In the genomic region with DNA sequence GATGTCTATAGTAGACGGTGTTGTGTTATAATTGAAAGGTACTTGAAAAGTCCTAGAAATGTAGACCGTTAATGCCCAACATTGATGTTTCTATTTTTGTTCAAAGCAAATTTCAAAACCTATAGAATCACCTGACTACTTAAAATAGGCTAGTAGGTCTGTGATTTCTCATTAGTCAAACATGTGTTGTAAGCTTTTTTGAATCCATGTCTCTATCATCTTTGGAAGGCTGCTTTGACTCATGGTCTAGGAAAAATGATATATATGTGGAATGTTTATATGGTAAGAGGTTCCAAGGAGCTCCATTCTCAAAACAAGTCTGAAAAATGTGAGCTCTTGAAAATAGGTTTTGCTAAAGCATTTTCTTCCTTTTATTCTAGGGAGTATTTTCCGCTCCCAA, we compare ENCODE assay signal across 17 cellular contexts.
DNase-seq lines count a peak whose midpoint lies in the region; ATAC-seq and TF ChIP-seq lines count a peak whose summit lies in the region.
"Had no signal": no experiment of that assay in that cellular context is flagged by ENCODE, and none has a peak within 500 bp of the region (broad histone marks: within the 10 kb centered on the region; RNA-seq: fewer than 3 reads in every experiment).

No MANE protein-coding gene starts in this region.

- POLR2A ChIA-PET in SK-N-SH (lab: Yijun Ruan, JAX) = no interaction called here

- intact Hi-C loops in tibial artery (cut with DNase I; ENCODE audit: low total_unique reads) = no loop called here

- peaks cover 0 to 13% of the 10 kb centered on the region in 2 experiments; a peak in 2 of 4 replicates for H3K4me1 ChIP-seq in SK-N-SH (ENCODE audit: control insufficient read depth in 1 of 2, insufficient read depth in 2 of 2, low read depth in 1 of 2, low read length in 1 of 2)
- peaks cover 0 to 93% (median 18%) of the 10 kb centered on the region in 4 donors for H3K4me1 ChIP-seq in tibial artery

- no peaks in the 10 kb centered on the region for H3K9me2 ChIP-seq in SK-N-SH

- no peak overlapping the region for H3K4me3 ChIP-seq in SK-N-SH (ENCODE audit: low read depth in 2 of 2, low read length in 1 of 2)
- H3K4me3 ChIP-seq in tibial artery = no peak overlapping the region
- no peak overlapping the region for H3K4me3 ChIP-seq in H7 (ENCODE audit: insufficient read depth, low read depth, low read length)
- H3K4me3 ChIP-seq: GM12878, GM23338 had no signal

- H4K20me1 ChIP-seq in SK-N-SH (ENCODE audit: insufficient read depth) = no peaks in the 10 kb centered on the region; the same call in 1 of the 2 replicates

- no peak for DNase-seq in SK-N-SH
- peak; percentile 70 for DNase-seq in fibroblast of peridontal ligament (ENCODE audit: extremely low read depth)
- DNase-seq in tibial artery = no peak
- no peak for DNase-seq in H7
- DNase-seq: COR-L47, DMS153, Kasumi-1, NCI-H1436 treated with DMSO at 0.1 percent for 48 hours, NCI-H2081 treated with DMSO at 0.1 percent for 48 hours, NCI-H345, NCI-H526 treated with DMSO at 0.1 percent for 48 hours had no signal

- TF ChIP-seq RAD21 in SK-N-SH (IDR thresholded peaks at IDR 0.05; ENCODE audit: low read length) = no peak

- H3K36me3 ChIP-seq in SK-N-SH (replicated peaks in 1 of 2; ENCODE audit: control insufficient read depth in 1 of 2, insufficient read depth in 2 of 2, low read length in 1 of 2) (peaks cover 0 to 16% of the 10 kb centered on the region in 2 experiments), tibial artery (peaks cover 4 to 24% (median 22%) of the 10 kb centered on the region in 3 donors), H7 (replicated peaks; ENCODE audit: control insufficient read depth, insufficient read depth, low read length) (0 out of 2 replicates have a peak, but pooled peaks cover 1% of the 10 kb centered on the region)

- TF ChIP-seq CTCF in SK-N-SH (IDR thresholded peaks at IDR 0.05) (no peak), VCaP (conservative IDR thresholded peaks at IDR 0.05) (no peak), tibial artery (IDR thresholded peaks at IDR 0.05) (no peak)

- WGBS in SK-N-SH (ENCODE audit: low lambda C conversion rate) = 81% methylated on average over 3 of the region's 3 CpGs

- no peak for TF ChIP-seq EP300 in SK-N-SH (IDR thresholded peaks at IDR 0.05; ENCODE audit: borderline replicate concordance in 1 of 2, low read depth in 1 of 2, low read length in 1 of 2)

- no peak overlapping the region for H3K27ac ChIP-seq in SK-N-SH (ENCODE audit: low read depth in 2 of 2, low read length in 1 of 2)
- peak overlapping the region; percentile 53; the same call in 1 of the 2 replicates for H3K27ac ChIP-seq in VCaP
- peak overlapping the region; percentile 10 to 19 for H3K27ac ChIP-seq in tibial artery

- H3K4me2 ChIP-seq in SK-N-SH = no peak overlapping the region
- H3K4me2 ChIP-seq: GM23338 had no signal

- H3K9ac ChIP-seq in SK-N-SH = no peak overlapping the region

- no peak overlapping the region for H2AFZ ChIP-seq in SK-N-SH (ENCODE audit: low read depth)
- H2AFZ ChIP-seq: GM23338 had no signal

- H3K9me3 ChIP-seq in SK-N-SH (no peaks in the 10 kb centered on the region), tibial artery (no peaks in the 10 kb centered on the region)

- no peaks in the 10 kb centered on the region for H3K27me3 ChIP-seq in SK-N-SH (ENCODE audit: insufficient read depth)
- no peaks in the 10 kb centered on the region for H3K27me3 ChIP-seq in tibial artery
- no peaks in the 10 kb centered on the region for H3K27me3 ChIP-seq in H7 (ENCODE audit: control insufficient read depth, insufficient read depth, low read length)

- H3K79me2 ChIP-seq in SK-N-SH (ENCODE audit: insufficient read depth) = peaks cover 58% of the 10 kb centered on the region; the same call in 1 of the 2 replicates

- ATAC-seq in SK-N-SH treated with all-trans-retinoic acid at 6 μM for 48 hours (no peak), GM21390 (IDR thresholded peaks at IDR 0.05; ENCODE audit: unreplicated experiment) (no peak), HG03571 (IDR thresholded peaks at IDR 0.05; ENCODE audit: unreplicated experiment) (no peak)
- ATAC-seq: GM12878, GM23338 had no signal

- peaks cover 11% of the 10 kb centered on the region for H3F3A ChIP-seq in SK-N-SH (replicated peaks; ENCODE audit: insufficient read depth)

- CTCF ChIA-PET in SK-N-SH (lab: Yijun Ruan, JAX) = interaction anchor here (1.5 kb wide), 1 partner anchor 789 kb away, joined by 5 read pairs; no protein-coding TSS in a partner anchor

TF ChIP-seq in SK-N-SH, 30 proteins besides CTCF, POLR2A, EP300 and RAD21:
- TF ChIP-seq RCOR1 (IDR thresholded peaks at IDR 0.05; ENCODE audit: low read length) (no peak), RFX5 (IDR thresholded peaks at IDR 0.05; ENCODE audit: low read length) (no peak), GATA2 (CRISPR knock-in tag; IDR thresholded peaks at IDR 0.05) (no peak), MEF2A (IDR thresholded peaks at IDR 0.05; ENCODE audit: borderline replicate concordance, low read depth) (no peak)
- TF ChIP-seq, protein P1, sequence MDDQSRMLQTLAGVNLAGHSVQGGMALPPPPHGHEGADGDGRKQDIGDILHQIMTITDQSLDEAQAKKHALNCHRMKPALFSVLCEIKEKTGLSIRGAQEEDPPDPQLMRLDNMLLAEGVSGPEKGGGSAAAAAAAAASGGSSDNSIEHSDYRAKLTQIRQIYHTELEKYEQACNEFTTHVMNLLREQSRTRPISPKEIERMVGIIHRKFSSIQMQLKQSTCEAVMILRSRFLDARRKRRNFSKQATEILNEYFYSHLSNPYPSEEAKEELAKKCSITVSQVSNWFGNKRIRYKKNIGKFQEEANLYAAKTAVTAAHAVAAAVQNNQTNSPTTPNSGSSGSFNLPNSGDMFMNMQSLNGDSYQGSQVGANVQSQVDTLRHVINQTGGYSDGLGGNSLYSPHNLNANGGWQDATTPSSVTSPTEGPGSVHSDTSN (IDR thresholded peaks at IDR 0.05) = 0 out of 2 replicates have a peak, but pooled peaks have one; percentile 8

TF ChIP-seq in SK-N-SH treated with all-trans-retinoic acid at 6 μM for 48 hours, 23 proteins besides CTCF, POLR2A, EP300 and RAD21 (continues in another document):
- TF ChIP-seq CSDC2 (CRISPR knock-in tag; IDR thresholded peaks at IDR 0.05) = no peak
- no peak for TF ChIP-seq ESRRG (CRISPR knock-in tag; IDR thresholded peaks at IDR 0.05)
- TF ChIP-seq RARB (CRISPR knock-in tag; IDR thresholded peaks at IDR 0.05) = no peak
- TF ChIP-seq TOX (CRISPR knock-in tag; IDR thresholded peaks at IDR 0.05; ENCODE audit: borderline replicate concordance) = no peak
- TF ChIP-seq ZNF565 (CRISPR knock-in tag; conservative IDR thresholded peaks at IDR 0.05; ENCODE audit: low read depth) = no peak
- TF ChIP-seq ISL1 (CRISPR knock-in tag; IDR thresholded peaks at IDR 0.05) = no peak
- TF ChIP-seq, protein P2, sequence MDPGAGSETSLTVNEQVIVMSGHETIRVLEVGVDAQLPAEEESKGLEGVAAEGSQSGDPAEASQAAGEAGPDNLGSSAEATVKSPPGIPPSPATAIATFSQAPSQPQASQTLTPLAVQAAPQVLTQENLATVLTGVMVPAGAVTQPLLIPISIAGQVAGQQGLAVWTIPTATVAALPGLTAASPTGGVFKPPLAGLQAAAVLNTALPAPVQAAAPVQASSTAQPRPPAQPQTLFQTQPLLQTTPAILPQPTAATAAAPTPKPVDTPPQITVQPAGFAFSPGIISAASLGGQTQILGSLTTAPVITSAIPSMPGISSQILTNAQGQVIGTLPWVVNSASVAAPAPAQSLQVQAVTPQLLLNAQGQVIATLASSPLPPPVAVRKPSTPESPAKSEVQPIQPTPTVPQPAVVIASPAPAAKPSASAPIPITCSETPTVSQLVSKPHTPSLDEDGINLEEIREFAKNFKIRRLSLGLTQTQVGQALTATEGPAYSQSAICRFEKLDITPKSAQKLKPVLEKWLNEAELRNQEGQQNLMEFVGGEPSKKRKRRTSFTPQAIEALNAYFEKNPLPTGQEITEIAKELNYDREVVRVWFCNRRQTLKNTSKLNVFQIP (CRISPR knock-in tag; IDR thresholded peaks at IDR 0.05; ENCODE audit: borderline replicate concordance, low read depth) = no peak
- no peak for TF ChIP-seq ZNF70 (CRISPR knock-in tag; IDR thresholded peaks at IDR 0.05)
- TF ChIP-seq, protein P3, sequence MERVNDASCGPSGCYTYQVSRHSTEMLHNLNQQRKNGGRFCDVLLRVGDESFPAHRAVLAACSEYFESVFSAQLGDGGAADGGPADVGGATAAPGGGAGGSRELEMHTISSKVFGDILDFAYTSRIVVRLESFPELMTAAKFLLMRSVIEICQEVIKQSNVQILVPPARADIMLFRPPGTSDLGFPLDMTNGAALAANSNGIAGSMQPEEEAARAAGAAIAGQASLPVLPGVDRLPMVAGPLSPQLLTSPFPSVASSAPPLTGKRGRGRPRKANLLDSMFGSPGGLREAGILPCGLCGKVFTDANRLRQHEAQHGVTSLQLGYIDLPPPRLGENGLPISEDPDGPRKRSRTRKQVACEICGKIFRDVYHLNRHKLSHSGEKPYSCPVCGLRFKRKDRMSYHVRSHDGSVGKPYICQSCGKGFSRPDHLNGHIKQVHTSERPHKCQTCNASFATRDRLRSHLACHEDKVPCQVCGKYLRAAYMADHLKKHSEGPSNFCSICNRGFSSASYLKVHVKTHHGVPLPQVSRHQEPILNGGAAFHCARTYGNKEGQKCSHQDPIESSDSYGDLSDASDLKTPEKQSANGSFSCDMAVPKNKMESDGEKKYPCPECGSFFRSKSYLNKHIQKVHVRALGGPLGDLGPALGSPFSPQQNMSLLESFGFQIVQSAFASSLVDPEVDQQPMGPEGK (CRISPR knock-in tag; IDR thresholded peaks at IDR 0.05; ENCODE audit: borderline replicate concordance) = no peak
- TF ChIP-seq GLIS3 (CRISPR knock-in tag; IDR thresholded peaks at IDR 0.05) = no peak
- TF ChIP-seq, protein P4, sequence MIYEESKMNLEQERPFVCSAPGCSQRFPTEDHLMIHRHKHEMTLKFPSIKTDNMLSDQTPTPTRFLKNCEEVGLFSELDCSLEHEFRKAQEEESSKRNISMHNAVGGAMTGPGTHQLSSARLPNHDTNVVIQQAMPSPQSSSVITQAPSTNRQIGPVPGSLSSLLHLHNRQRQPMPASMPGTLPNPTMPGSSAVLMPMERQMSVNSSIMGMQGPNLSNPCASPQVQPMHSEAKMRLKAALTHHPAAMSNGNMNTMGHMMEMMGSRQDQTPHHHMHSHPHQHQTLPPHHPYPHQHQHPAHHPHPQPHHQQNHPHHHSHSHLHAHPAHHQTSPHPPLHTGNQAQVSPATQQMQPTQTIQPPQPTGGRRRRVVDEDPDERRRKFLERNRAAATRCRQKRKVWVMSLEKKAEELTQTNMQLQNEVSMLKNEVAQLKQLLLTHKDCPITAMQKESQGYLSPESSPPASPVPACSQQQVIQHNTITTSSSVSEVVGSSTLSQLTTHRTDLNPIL (CRISPR knock-in tag; IDR thresholded peaks at IDR 0.05; ENCODE audit: low read depth) = no peak

Comparison
In these comparisons a context has a peak if more than half of its experiments do, and no peak if none do; other contexts are left out.
1. H3K27ac ChIP-seq: peak in VCaP (single experiment) and tibial artery (2 of 2); none in SK-N-SH (0 of 2).